8 cellular contexts compared by ENCODE assay signal in the genomic region with DNA sequence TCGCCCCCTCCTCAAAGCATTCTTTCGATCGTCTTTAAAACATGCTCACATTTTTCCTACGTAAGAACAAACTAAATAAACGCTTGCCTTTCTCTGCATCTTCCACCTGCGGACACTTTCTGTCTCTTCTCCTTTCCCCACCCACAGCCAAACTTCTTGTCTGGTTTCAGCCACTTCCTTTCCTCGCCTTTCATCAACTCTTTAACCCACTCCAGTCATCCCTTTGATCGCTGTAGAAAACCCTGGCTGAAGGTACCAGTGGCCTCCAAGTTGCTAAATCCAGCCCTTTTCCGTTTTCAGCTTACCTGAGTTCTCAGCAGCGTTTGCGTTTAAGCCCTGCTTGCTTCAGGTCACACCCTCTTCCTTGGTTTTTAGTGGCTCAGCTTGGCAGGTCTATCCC. TPM values are rescaled to one million over a fixed set of nuclear protein-coding genes. Genes with fewer than 3 reads are reported as not detected.
DNase-seq lines count a peak whose midpoint lies in the region; ATAC-seq, FAIRE-seq and TF ChIP-seq lines count a peak whose summit lies in the region.

No MANE protein-coding gene starts in this region.

- H3K27ac Mint-ChIP-seq in activated CD8-positive, alpha-beta memory T cell treated with anti-CD3 and anti-CD28 coated beads, Interleukin-2, amount 10 ng/mL, durations not matched to agents 7 days and 5 days = peak overlapping the region; percentile 92
- peak overlapping the region; percentile 37 for H3K27ac Mint-ChIP-seq in astrocyte (ENCODE audit: unreplicated experiment)

- no peaks in the 10 kb centered on the region for H3K36me3 ChIP-seq in astrocyte (ENCODE audit: insufficient read depth, low read length)

- peaks cover 60% of the 10 kb centered on the region for H3K79me2 ChIP-seq in astrocyte (ENCODE audit: insufficient read depth, low read length)

- H4K20me1 ChIP-seq in astrocyte (ENCODE audit: insufficient read depth, low read length) = peaks cover 7% of the 10 kb centered on the region

- peak; percentile 50 for DNase-seq in activated CD8-positive, alpha-beta memory T cell treated with anti-CD3 and anti-CD28 coated beads, Interleukin-2, amount 10 ng/mL, durations not matched to agents 7 days and 5 days
- no peak for DNase-seq in activated CD8-positive, alpha-beta memory T cell treated with anti-CD3 and anti-CD28 coated beads, Interleukin-2, amount 50 U/mL, for 4 hours
- DNase-seq in NCI-H748 (lab: John Stamatoyannopoulos, UW; ENCODE audit: unreplicated experiment) (peak; percentile 54), astrocyte (ENCODE audit: low read depth) (peak; percentile 5), kidney tubule cell (ENCODE audit: low spot score) (peak; percentile 31)
- peak; percentile 15 for DNase-seq in stimulated activated naive CD8-positive, alpha-beta T cell treated with anti-CD3 and anti-CD28 coated beads, Interleukin-15, Interleukin-2, amounts not matched to agents 100 U/mL and 50 U/mL, for 24 hours
- no peak for DNase-seq in activated CD4-positive, CD25-positive, alpha-beta regulatory T cell treated with anti-CD3 and anti-CD28 coated beads, Interleukin-2, amount 50 U/mL, for 72 hours

- peaks cover 67% of the 10 kb centered on the region for H3K4me1 Mint-ChIP-seq in activated CD8-positive, alpha-beta memory T cell treated with anti-CD3 and anti-CD28 coated beads, Interleukin-2, amount 10 ng/mL, durations not matched to agents 7 days and 5 days
- peaks cover 5% of the 10 kb centered on the region for H3K4me1 Mint-ChIP-seq in astrocyte (ENCODE audit: low read depth, unreplicated experiment)

- peak overlapping the region; percentile 94 for H2AFZ ChIP-seq in astrocyte (ENCODE audit: low read depth, low read length)

- H3K27me3 Mint-ChIP-seq in activated CD8-positive, alpha-beta memory T cell treated with anti-CD3 and anti-CD28 coated beads, Interleukin-2, amount 10 ng/mL, durations not matched to agents 7 days and 5 days = no peaks in the 10 kb centered on the region
- H3K27me3 Mint-ChIP-seq in astrocyte (ENCODE audit: low read depth, unreplicated experiment) = no peaks in the 10 kb centered on the region

- peaks cover 10% of the 10 kb centered on the region for H3K4me1 ChIP-seq in astrocyte (ENCODE audit: insufficient read depth, low read length)

- peak overlapping the region; percentile 86 for H3K4me3 ChIP-seq in astrocyte (ENCODE audit: insufficient read depth, low read depth, low read length)

- H3K4me2 ChIP-seq in astrocyte (ENCODE audit: low read length) = peak overlapping the region; percentile 99

- no peak for FAIRE-seq in astrocyte (lab: Jason Lieb, UNC)

- CTCF ChIA-PET in activated CD8-positive, alpha-beta memory T cell treated with anti-CD3 and anti-CD28 coated beads, Interleukin-2, amount 10 ng/mL, durations not matched to agents 7 days and 5 days (lab: Charles Lee) = no interaction called here

- H3K27ac ChIP-seq in astrocyte (ENCODE audit: low read depth, low read length) = no peak overlapping the region

- peak overlapping the region; percentile 99 for H3K4me3 Mint-ChIP-seq in activated CD8-positive, alpha-beta memory T cell treated with anti-CD3 and anti-CD28 coated beads, Interleukin-2, amount 10 ng/mL, durations not matched to agents 7 days and 5 days
- H3K4me3 Mint-ChIP-seq in astrocyte (ENCODE audit: unreplicated experiment) = peak overlapping the region; percentile 92

- peak; percentile 1 for ATAC-seq in activated CD8-positive, alpha-beta memory T cell treated with anti-CD3 and anti-CD28 coated beads, Interleukin-2, amount 10 ng/mL, durations not matched to agents 7 days and 5 days
- ATAC-seq in stimulated activated naive CD8-positive, alpha-beta T cell treated with anti-CD3 and anti-CD28 coated beads, Interleukin-15, Interleukin-2, amounts not matched to agents 100 U/mL and 50 U/mL, for 24 hours = peak; percentile 14
- no peak for ATAC-seq in GM19035 (IDR thresholded peaks at IDR 0.05; ENCODE audit: unreplicated experiment)

- no peaks in the 10 kb centered on the region for H3K9me3 Mint-ChIP-seq in activated CD8-positive, alpha-beta memory T cell treated with anti-CD3 and anti-CD28 coated beads, Interleukin-2, amount 10 ng/mL, durations not matched to agents 7 days and 5 days (ENCODE audit: low read depth)
- no peaks in the 10 kb centered on the region for H3K9me3 Mint-ChIP-seq in astrocyte (ENCODE audit: unreplicated experiment)

- H3K36me3 Mint-ChIP-seq in activated CD8-positive, alpha-beta memory T cell treated with anti-CD3 and anti-CD28 coated beads, Interleukin-2, amount 10 ng/mL, durations not matched to agents 7 days and 5 days = peaks cover 45% of the 10 kb centered on the region
- peaks cover 2% of the 10 kb centered on the region for H3K36me3 Mint-ChIP-seq in astrocyte (ENCODE audit: low read depth, unreplicated experiment)

- peak overlapping the region; percentile 85 for H3K9ac ChIP-seq in astrocyte (ENCODE audit: low read length)

- no peak for TF ChIP-seq CTCF in astrocyte (IDR thresholded peaks at IDR 0.05; ENCODE audit: insufficient read depth, low read depth, low read length)

- no peaks in the 10 kb centered on the region for H3K27me3 ChIP-seq in astrocyte (ENCODE audit: insufficient read depth, low read length)

- H3K9me3 ChIP-seq in astrocyte (ENCODE audit: insufficient read depth, low read depth, low read length) = no peaks in the 10 kb centered on the region

RNA-seq across cellular contexts. Expression of a gene that starts 0.5 kb away (rescaled TPM):
- 100 to 1,000 TPM; 196 to 249 TPM for total RNA-seq in activated CD8-positive, alpha-beta memory T cell treated with anti-CD3 and anti-CD28 coated beads, Interleukin-2, amount 10 ng/mL, durations not matched to agents 7 days and 5 days
- total RNA-seq in astrocyte = 62.6 and 68.8 TPM in 2 replicates

RNA-seq across cellular contexts. Expression of a gene that starts 0.6 kb away (rescaled TPM):
- 10 to 100 TPM; 34.7 to 45.4 TPM for total RNA-seq in activated CD8-positive, alpha-beta memory T cell treated with anti-CD3 and anti-CD28 coated beads, Interleukin-2, amount 10 ng/mL, durations not matched to agents 7 days and 5 days
- total RNA-seq in astrocyte = 8.6 and 10.7 TPM in 2 replicates

Comparison
In these comparisons a context has a peak if more than half of its experiments do, and no peak if none do; other contexts are left out.
1. DNase-seq: peak in activated CD8-positive, alpha-beta memory T cell treated with anti-CD3 and anti-CD28 coated beads, Interleukin-2, amount 10 ng/mL, durations not matched to agents 7 days and 5 days (single experiment), NCI-H748 (single experiment), astrocyte (single experiment), kidney tubule cell (single experiment) and stimulated activated naive CD8-positive, alpha-beta T cell treated with anti-CD3 and anti-CD28 coated beads, Interleukin-15, Interleukin-2, amounts not matched to agents 100 U/mL and 50 U/mL, for 24 hours (single experiment); none in activated CD8-positive, alpha-beta memory T cell treated with anti-CD3 and anti-CD28 coated beads, Interleukin-2, amount 50 U/mL, for 4 hours (single experiment) and activated CD4-positive, CD25-positive, alpha-beta regulatory T cell treated with anti-CD3 and anti-CD28 coated beads, Interleukin-2, amount 50 U/mL, for 72 hours (single experiment).